In genomic region chr19:47227347-47228167, GRCh38 we compare ENCODE assay signal across 8 cellular contexts.
A peak's percentile ranks its signal among the peaks of the same experiment; 100 is the strongest.
DNase-seq lines count a peak whose midpoint lies in the region; ATAC-seq and TF ChIP-seq lines count a peak whose summit lies in the region.

No MANE protein-coding gene starts in this region.

- H3K4me1 ChIP-seq in rectal smooth muscle tissue (ENCODE audit: control insufficient read depth, insufficient read depth, low read length), result peaks cover 30% of the 10 kb centered on the region

- no peaks in the 10 kb centered on the region for H3K27me3 ChIP-seq in rectal smooth muscle tissue (ENCODE audit: control insufficient read depth, insufficient read depth, low read length)

- H3K36me3 ChIP-seq in rectal smooth muscle tissue (ENCODE audit: control insufficient read depth, insufficient read depth, low read length), result peaks cover 3% of the 10 kb centered on the region

- H3K4me3 ChIP-seq in astrocyte of the spinal cord (ENCODE audit: low read depth, low read length) (peak overlapping the region; percentile 45), rectal smooth muscle tissue (ENCODE audit: low read length) (peak overlapping the region; percentile 75)

- ATAC-seq in HG03045 (IDR thresholded peaks at IDR 0.05; ENCODE audit: unreplicated experiment) (no peak), GM21526 (IDR thresholded peaks at IDR 0.05; ENCODE audit: low FRiP score, unreplicated experiment) (no peak)

- TF ChIP-seq CTCF in astrocyte of the spinal cord (IDR thresholded peaks at IDR 0.05; ENCODE audit: low read depth, low read length), result no peak

- H3K9ac ChIP-seq in rectal smooth muscle tissue (ENCODE audit: low read length), result peak overlapping the region; percentile 74

- in situ Hi-C loops in astrocyte of the spinal cord (cut with HindIII; ENCODE audit: low sequenced_read_pairs), result no loop called here

- DNase-seq in DMS79 treated with DMSO at 0.1 percent for 48 hours (lab: John Stamatoyannopoulos, UW) (peak; percentile 53), HPDE6-E6E7 (ENCODE audit: extremely low spot score) (peak; percentile 69), RPMI8226 (peak; percentile 68), astrocyte of the spinal cord (ENCODE audit: low read depth, low spot score) (peak; percentile 94), iPS DF 19.7 (ENCODE audit: low read depth, low spot score) (peak; percentile 97)

- peak overlapping the region; percentile 100 for H3K27ac ChIP-seq in rectal smooth muscle tissue (ENCODE audit: low read depth, low read length)
